Comparison of ENCODE assay signal across 29 cellular contexts in genomic region chr5:151295801-151296477, GRCh38. TPM values are rescaled to one million over a fixed set of nuclear protein-coding genes. Genes with fewer than 3 reads are reported as not detected.
DNase-seq lines count a peak whose midpoint lies in the region; ATAC-seq and TF ChIP-seq lines count a peak whose summit lies in the region.
"Had no signal": no experiment of that assay in that cellular context is flagged by ENCODE, and none has a peak within 500 bp of the region (broad histone marks: within the 10 kb centered on the region; RNA-seq: fewer than 3 reads in every experiment).

No MANE protein-coding gene starts in this region.

- H3K27ac ChIP-seq in neural progenitor cell: no peak overlapping the region
- H3K27ac ChIP-seq: C4-2B, spleen had no signal

- no peaks in the 10 kb centered on the region for H3K36me3 Mint-ChIP-seq in neural progenitor cell
- H3K36me3 Mint-ChIP-seq in activated T-cell treated with anti-CD3 and anti-CD28 coated beads, Interleukin-2, amount 50 U/mL, for 4 hours (ENCODE audit: insufficient read depth): no peaks in the 10 kb centered on the region
- H3K36me3 Mint-ChIP-seq: memory B cell had no signal

- no peaks in the 10 kb centered on the region for H3K27me3 ChIP-seq in neural progenitor cell
- H3K27me3 ChIP-seq: spleen had no signal

- peaks cover 12% of the 10 kb centered on the region for H3K27me3 Mint-ChIP-seq in neural progenitor cell (ENCODE audit: insufficient read depth, low read depth)
- peaks cover 6% of the 10 kb centered on the region for H3K27me3 Mint-ChIP-seq in activated T-cell treated with anti-CD3 and anti-CD28 coated beads, Interleukin-2, amount 50 U/mL, for 4 hours (ENCODE audit: low read depth)

- H3K4me1 ChIP-seq in neural progenitor cell: no peaks in the 10 kb centered on the region
- H3K4me1 ChIP-seq: spleen had no signal

- no peaks in the 10 kb centered on the region for H3K9me3 Mint-ChIP-seq in neural progenitor cell
- H3K9me3 Mint-ChIP-seq in activated T-cell treated with anti-CD3 and anti-CD28 coated beads, Interleukin-2, amount 50 U/mL, for 4 hours: peaks cover 5% of the 10 kb centered on the region
- H3K9me3 Mint-ChIP-seq: activated CD4-positive, alpha-beta T cell treated with anti-CD3 and anti-CD28 coated beads, Interleukin-2, amount 10 ng/mL, durations not matched to agents 7 days and 5 days; memory B cell had no signal

- H4K20me1 ChIP-seq in neural progenitor cell (ENCODE audit: low read depth): no peaks in the 10 kb centered on the region

- no peaks in the 10 kb centered on the region for H3K9me3 ChIP-seq in neural progenitor cell (ENCODE audit: low read depth)

- H3K79me2 ChIP-seq in neural progenitor cell (ENCODE audit: low read depth): no peaks in the 10 kb centered on the region

- no peak overlapping the region for H3K4me3 ChIP-seq in neural progenitor cell
- H3K4me3 ChIP-seq: spleen had no signal

- H2AFZ ChIP-seq in neural progenitor cell (replicated peaks): peak overlapping the region; percentile 34

- peak; percentile 19 for DNase-seq in EH (ENCODE audit: low read depth)
- DNase-seq in NOMO-1 (lab: John Stamatoyannopoulos, UW; ENCODE audit: unreplicated experiment in 2 of 2): peak; percentile 76 to 82
- DNase-seq in cerebellar cortex (ENCODE audit: low spot score): peak; percentile 51
- no peak for DNase-seq in neural progenitor cell (ENCODE audit: low spot score)
- no peak for DNase-seq in activated T-cell treated with anti-CD3 and anti-CD28 coated beads, Interleukin-2, amount 50 U/mL, for 4 hours
- DNase-seq in NCI-H1105 (lab: John Stamatoyannopoulos, UW): no peak
- DNase-seq: activated CD4-positive, alpha-beta T cell treated with anti-CD3 and anti-CD28 coated beads, Interleukin-2, amount 10 ng/mL, durations not matched to agents 7 days and 5 days; activated naive CD4-positive, alpha-beta T cell treated with anti-CD3 and anti-CD28 coated beads, Interleukin-2, amount 50 U/mL, for 16 hours; dermis blood vessel endothelial cell; glutamatergic neuron; H7; KG1; kidney glomerular epithelial cell; NCI-H1048; NCI-H2029 treated with DMSO at 0.1 percent for 48 hours; NCI-H2227 treated with DMSO at 0.1 percent for 48 hours; NCI-H748 treated with DMSO at 0.1 percent for 48 hours; occipital lobe; SHP77 treated with DMSO at 0.1 percent for 48 hours; spleen; stimulated activated CD4-positive, alpha-beta T cell treated with anti-CD3 and anti-CD28 coated beads, Interleukin-2, amount 100 ng/mL, for 48 hours; stimulated activated naive CD4-positive, alpha-beta T cell; T-helper 2 cell had no signal

- H3K4me2 ChIP-seq in neural progenitor cell: no peak overlapping the region

- H3F3A ChIP-seq in neural progenitor cell (ENCODE audit: low read depth): no peaks in the 10 kb centered on the region

- TF ChIP-seq CTCF in neural progenitor cell (IDR thresholded peaks at IDR 0.05): no peak

- H3K36me3 ChIP-seq in neural progenitor cell: no peaks in the 10 kb centered on the region
- H3K36me3 ChIP-seq: spleen had no signal

- H3K4me1 Mint-ChIP-seq in neural progenitor cell: peaks cover 14% of the 10 kb centered on the region
- no peaks in the 10 kb centered on the region for H3K4me1 Mint-ChIP-seq in activated T-cell treated with anti-CD3 and anti-CD28 coated beads, Interleukin-2, amount 50 U/mL, for 4 hours (ENCODE audit: low read depth)

- peak overlapping the region; percentile 47 for H3K27ac Mint-ChIP-seq in neural progenitor cell
- H3K27ac Mint-ChIP-seq: activated CD4-positive, alpha-beta T cell treated with anti-CD3 and anti-CD28 coated beads, Interleukin-2, amount 10 ng/mL, durations not matched to agents 7 days and 5 days; memory B cell had no signal

- ATAC-seq in activated T-cell treated with anti-CD3 and anti-CD28 coated beads, Interleukin-2, amount 50 U/mL, for 4 hours: no peak
- no peak for ATAC-seq in GM19455 (IDR thresholded peaks at IDR 0.05; ENCODE audit: unreplicated experiment)

- no peak overlapping the region for H3K9ac ChIP-seq in neural progenitor cell

- no peak overlapping the region for H3K4me3 Mint-ChIP-seq in neural progenitor cell
- H3K4me3 Mint-ChIP-seq in activated T-cell treated with anti-CD3 and anti-CD28 coated beads, Interleukin-2, amount 50 U/mL, for 4 hours: no peak overlapping the region
- H3K4me3 Mint-ChIP-seq: activated CD4-positive, alpha-beta T cell treated with anti-CD3 and anti-CD28 coated beads, Interleukin-2, amount 10 ng/mL, durations not matched to agents 7 days and 5 days; memory B cell had no signal

RNA-seq across cellular contexts. Expression of gene SLC36A3, which starts 7.6 kb away (rescaled TPM):
- total RNA-seq in neural progenitor cell (ENCODE audit: low replicate concordance): not detected in 2 replicates
- total RNA-seq in activated T-cell treated with anti-CD3 and anti-CD28 coated beads, Interleukin-2, amount 50 U/mL, for 4 hours: not detected
- total RNA-seq: activated CD4-positive, alpha-beta T cell treated with anti-CD3 and anti-CD28 coated beads, Interleukin-2, amount 10 ng/mL, durations not matched to agents 7 days and 5 days; dermis blood vessel endothelial cell; H7; myocyte; occipital lobe; renal cortical epithelial cell; spleen; temporal lobe had no signal

RNA-seq across cellular contexts. Expression of gene GM2A, which starts 43.0 kb away (rescaled TPM):
- 19.4 TPM in 2 replicates for total RNA-seq in neural progenitor cell (ENCODE audit: low replicate concordance)
- total RNA-seq in activated T-cell treated with anti-CD3 and anti-CD28 coated beads, Interleukin-2, amount 50 U/mL, for 4 hours: 1 to 10 TPM; 8.1 to 9.9 (median 9.0) TPM

RNA-seq across cellular contexts. Expression of gene SLC36A2, which starts 51.4 kb away (rescaled TPM):
- total RNA-seq in neural progenitor cell (ENCODE audit: low replicate concordance): not detected in 2 replicates
- not detected for total RNA-seq in activated T-cell treated with anti-CD3 and anti-CD28 coated beads, Interleukin-2, amount 50 U/mL, for 4 hours
- total RNA-seq: activated CD4-positive, alpha-beta T cell treated with anti-CD3 and anti-CD28 coated beads, Interleukin-2, amount 10 ng/mL, durations not matched to agents 7 days and 5 days; dermis blood vessel endothelial cell; H7; myocyte; occipital lobe; spleen; temporal lobe had no signal

Comparison
In these comparisons a context has a peak if more than half of its experiments do, and no peak if none do; other contexts are left out.
1. DNase-seq: peak in EH (single experiment), NOMO-1 (2 of 2) and cerebellar cortex (single experiment); none in neural progenitor cell (single experiment), activated T-cell treated with anti-CD3 and anti-CD28 coated beads, Interleukin-2, amount 50 U/mL, for 4 hours (single experiment) and NCI-H1105 (single experiment).